In the genomic region with DNA sequence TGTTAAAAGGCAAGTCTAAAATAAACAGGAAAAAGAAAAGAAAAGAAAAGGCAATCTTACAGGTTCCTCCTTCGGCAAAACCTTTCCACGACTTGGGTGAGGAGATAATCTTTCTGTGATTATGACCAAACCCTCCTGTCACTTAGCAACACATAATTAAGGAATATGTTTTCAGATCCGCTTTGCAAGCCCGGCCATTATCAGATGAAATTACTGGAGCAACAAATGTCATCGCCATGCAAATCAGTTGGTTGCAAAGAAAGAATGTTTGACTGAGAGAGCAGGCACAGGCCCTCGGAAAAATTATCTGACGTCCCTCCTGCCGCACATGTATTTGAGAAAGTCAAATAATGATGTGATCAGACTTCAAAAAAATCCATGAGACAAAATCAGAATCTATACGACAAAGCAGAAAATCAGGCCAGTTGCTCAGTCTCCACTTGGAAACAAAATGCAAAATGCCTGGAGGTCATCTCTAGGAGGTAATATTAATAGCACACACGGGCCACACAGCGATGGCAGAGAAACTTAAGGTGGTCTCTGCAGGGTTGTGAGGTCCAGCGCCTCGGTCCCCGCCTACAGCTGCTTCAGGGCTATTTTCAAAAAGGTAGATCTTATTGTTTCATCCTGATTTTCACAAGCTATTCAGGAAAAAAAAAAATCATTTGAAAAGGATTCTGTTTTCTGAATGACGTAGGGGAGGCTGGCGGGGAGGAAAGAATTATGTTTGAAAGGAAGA, we compare ENCODE assay signal across 1 cellular context.
TF ChIP-seq lines count a peak whose summit lies in the region.

No MANE protein-coding gene starts in this region.

TF ChIP-seq in WTC11, 78 proteins besides CTCF, POLR2A, EP300 and RAD21 (continued from another document):
- TF ChIP-seq, protein P1, sequence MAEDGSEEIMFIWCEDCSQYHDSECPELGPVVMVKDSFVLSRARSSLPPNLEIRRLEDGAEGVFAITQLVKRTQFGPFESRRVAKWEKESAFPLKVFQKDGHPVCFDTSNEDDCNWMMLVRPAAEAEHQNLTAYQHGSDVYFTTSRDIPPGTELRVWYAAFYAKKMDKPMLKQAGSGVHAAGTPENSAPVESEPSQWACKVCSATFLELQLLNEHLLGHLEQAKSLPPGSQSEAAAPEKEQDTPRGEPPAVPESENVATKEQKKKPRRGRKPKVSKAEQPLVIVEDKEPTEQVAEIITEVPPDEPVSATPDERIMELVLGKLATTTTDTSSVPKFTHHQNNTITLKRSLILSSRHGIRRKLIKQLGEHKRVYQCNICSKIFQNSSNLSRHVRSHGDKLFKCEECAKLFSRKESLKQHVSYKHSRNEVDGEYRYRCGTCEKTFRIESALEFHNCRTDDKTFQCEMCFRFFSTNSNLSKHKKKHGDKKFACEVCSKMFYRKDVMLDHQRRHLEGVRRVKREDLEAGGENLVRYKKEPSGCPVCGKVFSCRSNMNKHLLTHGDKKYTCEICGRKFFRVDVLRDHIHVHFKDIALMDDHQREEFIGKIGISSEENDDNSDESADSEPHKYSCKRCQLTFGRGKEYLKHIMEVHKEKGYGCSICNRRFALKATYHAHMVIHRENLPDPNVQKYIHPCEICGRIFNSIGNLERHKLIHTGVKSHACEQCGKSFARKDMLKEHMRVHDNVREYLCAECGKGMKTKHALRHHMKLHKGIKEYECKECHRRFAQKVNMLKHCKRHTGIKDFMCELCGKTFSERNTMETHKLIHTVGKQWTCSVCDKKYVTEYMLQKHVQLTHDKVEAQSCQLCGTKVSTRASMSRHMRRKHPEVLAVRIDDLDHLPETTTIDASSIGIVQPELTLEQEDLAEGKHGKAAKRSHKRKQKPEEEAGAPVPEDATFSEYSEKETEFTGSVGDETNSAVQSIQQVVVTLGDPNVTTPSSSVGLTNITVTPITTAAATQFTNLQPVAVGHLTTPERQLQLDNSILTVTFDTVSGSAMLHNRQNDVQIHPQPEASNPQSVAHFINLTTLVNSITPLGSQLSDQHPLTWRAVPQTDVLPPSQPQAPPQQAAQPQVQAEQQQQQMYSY (CRISPR knock-in tag; IDR thresholded peaks at IDR 0.05) = no peak
- TF ChIP-seq FOXK1 (CRISPR knock-in tag; IDR thresholded peaks at IDR 0.05) (no peak), RELA (CRISPR knock-in tag; IDR thresholded peaks at IDR 0.05; ENCODE audit: borderline replicate concordance) (no peak)
- TF ChIP-seq, protein P2, sequence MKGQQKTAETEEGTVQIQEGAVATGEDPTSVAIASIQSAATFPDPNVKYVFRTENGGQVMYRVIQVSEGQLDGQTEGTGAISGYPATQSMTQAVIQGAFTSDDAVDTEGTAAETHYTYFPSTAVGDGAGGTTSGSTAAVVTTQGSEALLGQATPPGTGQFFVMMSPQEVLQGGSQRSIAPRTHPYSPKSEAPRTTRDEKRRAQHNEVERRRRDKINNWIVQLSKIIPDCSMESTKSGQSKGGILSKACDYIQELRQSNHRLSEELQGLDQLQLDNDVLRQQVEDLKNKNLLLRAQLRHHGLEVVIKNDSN (CRISPR knock-in tag; IDR thresholded peaks at IDR 0.05) = no peak
